8 cellular contexts compared by ENCODE assay signal in genomic region chr9:137138701-137139467, GRCh38. TPM values are rescaled to one million over a fixed set of nuclear protein-coding genes. Genes with fewer than 3 reads are reported as not detected.
DNase-seq lines count a peak whose midpoint lies in the region; ATAC-seq and TF ChIP-seq lines count a peak whose summit lies in the region.

GRIN1 (plus strand) TSS chr9:137139154; CDS start chr9:137139487, 333 bp downstream.

- no peak within 1 kb of the TSS for H3K4me3 ChIP-seq in smooth muscle cell
- no peak within 1 kb of the TSS for H3K4me3 ChIP-seq in brain microvascular endothelial cell (ENCODE audit: low read depth, low read length)

- H2AFZ ChIP-seq in smooth muscle cell (ENCODE audit: low read depth), result no peak within 1 kb of the TSS

- POLR2A ChIA-PET in activated CD4-positive, alpha-beta T cell treated with anti-CD3 and anti-CD28 coated beads, Interleukin-2, amount 10 ng/mL, durations not matched to agents 7 days and 5 days (lab: Charles Lee), result no interaction called here

- no peak within 1 kb of the TSS for H3K27ac ChIP-seq in smooth muscle cell (ENCODE audit: low read depth)
- H3K27ac ChIP-seq in brain microvascular endothelial cell, result no peak within 1 kb of the TSS

- no peaks in the 10 kb centered on the region for H3K4me1 ChIP-seq in smooth muscle cell (ENCODE audit: low read depth)

- no peaks in the 10 kb centered on the region for H3K79me2 ChIP-seq in smooth muscle cell (ENCODE audit: low read depth)

- no peak within 1 kb of the TSS for H3K4me3 Mint-ChIP-seq in activated CD4-positive, alpha-beta T cell treated with anti-CD3 and anti-CD28 coated beads, Interleukin-2, amount 10 ng/mL, durations not matched to agents 7 days and 5 days
- no peak within 1 kb of the TSS for H3K4me3 Mint-ChIP-seq in activated T-helper 1 cell treated with anti-CD3 and anti-CD28 coated beads, Interleukin-12 subunit alpha, Interleukin-12 subunit beta, Interleukin-2, Interleukin-4 antibody, amounts not matched to agents 30 ng/mL and 10 ng/mL and 1 ng/mL, durations not matched to agents 14 hours and 24 hours and 36 hours

- H3K27me3 ChIP-seq in smooth muscle cell (ENCODE audit: low read depth) (peaks cover 79% of the 10 kb centered on the region), brain microvascular endothelial cell (replicated peaks) (peaks cover 50% of the 10 kb centered on the region)

- peak; percentile 45 for DNase-seq in activated CD4-positive, alpha-beta T cell treated with anti-CD3 and anti-CD28 coated beads, Interleukin-2, amount 10 ng/mL, durations not matched to agents 7 days and 5 days
- DNase-seq in activated CD4-positive, alpha-beta T cell treated with anti-CD3 and anti-CD28 coated beads for 1 hour, result no peak
- DNase-seq in activated T-helper 1 cell treated with anti-CD3 and anti-CD28 coated beads, Interleukin-12 subunit alpha, Interleukin-12 subunit beta, Interleukin-2, Interleukin-4 antibody, amounts not matched to agents 30 ng/mL and 10 ng/mL and 1 ng/mL, durations not matched to agents 14 hours and 24 hours and 36 hours (ENCODE audit: low spot score), result peak; percentile 40
- DNase-seq in left ventricle myocardium superior (peak; percentile 68), smooth muscle cell (lab: John Stamatoyannopoulos, UW; ENCODE audit: unreplicated experiment) (peak; percentile 9), HuH-7 (ENCODE audit: low spot score) (no peak), brain microvascular endothelial cell (no peak)

- peak within 1 kb of the TSS; percentile 51 for H3K4me2 ChIP-seq in smooth muscle cell

- no peak within 1 kb of the TSS for H3K27ac Mint-ChIP-seq in activated CD4-positive, alpha-beta T cell treated with anti-CD3 and anti-CD28 coated beads, Interleukin-2, amount 10 ng/mL, durations not matched to agents 7 days and 5 days
- no peak within 1 kb of the TSS for H3K27ac Mint-ChIP-seq in activated T-helper 1 cell treated with anti-CD3 and anti-CD28 coated beads, Interleukin-12 subunit alpha, Interleukin-12 subunit beta, Interleukin-2, Interleukin-4 antibody, amounts not matched to agents 30 ng/mL and 10 ng/mL and 1 ng/mL, durations not matched to agents 14 hours and 24 hours and 36 hours

- CTCF ChIA-PET in activated CD4-positive, alpha-beta T cell treated with anti-CD3 and anti-CD28 coated beads, Interleukin-2, amount 10 ng/mL, durations not matched to agents 7 days and 5 days (lab: Charles Lee), result interaction anchor here (1.1 to 2.4 kb wide), 3 partner anchors 9 to 11 kb away, joined by 3 to 9 read pairs (median 4); no protein-coding TSS in a partner anchor

- H3K9me3 Mint-ChIP-seq in activated CD4-positive, alpha-beta T cell treated with anti-CD3 and anti-CD28 coated beads, Interleukin-2, amount 10 ng/mL, durations not matched to agents 7 days and 5 days, result no peaks in the 10 kb centered on the region
- no peaks in the 10 kb centered on the region for H3K9me3 Mint-ChIP-seq in activated T-helper 1 cell treated with anti-CD3 and anti-CD28 coated beads, Interleukin-12 subunit alpha, Interleukin-12 subunit beta, Interleukin-2, Interleukin-4 antibody, amounts not matched to agents 30 ng/mL and 10 ng/mL and 1 ng/mL, durations not matched to agents 14 hours and 24 hours and 36 hours

- H3K9me3 ChIP-seq in smooth muscle cell (replicated peaks; ENCODE audit: low read depth), result no peaks in the 10 kb centered on the region

- H3K9ac ChIP-seq in smooth muscle cell (ENCODE audit: low read depth), result no peak within 1 kb of the TSS

- peaks cover 14% of the 10 kb centered on the region for H3K4me1 Mint-ChIP-seq in activated CD4-positive, alpha-beta T cell treated with anti-CD3 and anti-CD28 coated beads, Interleukin-2, amount 10 ng/mL, durations not matched to agents 7 days and 5 days
- no peaks in the 10 kb centered on the region for H3K4me1 Mint-ChIP-seq in activated T-helper 1 cell treated with anti-CD3 and anti-CD28 coated beads, Interleukin-12 subunit alpha, Interleukin-12 subunit beta, Interleukin-2, Interleukin-4 antibody, amounts not matched to agents 30 ng/mL and 10 ng/mL and 1 ng/mL, durations not matched to agents 14 hours and 24 hours and 36 hours (ENCODE audit: low read depth)

- intact Hi-C loops in activated T-helper 1 cell treated with anti-CD3 and anti-CD28 coated beads, Interleukin-12 subunit alpha, Interleukin-12 subunit beta, Interleukin-2, Interleukin-4 antibody, amounts not matched to agents 30 ng/mL and 10 ng/mL and 1 ng/mL, durations not matched to agents 14 hours and 24 hours and 36 hours (cut with micrococcal nuclease), result loop anchor here (2.0 kb wide), 2 partner anchors 18 to 30 kb away; no protein-coding TSS in a partner anchor
- intact Hi-C loops in left ventricle myocardium superior (cut with micrococcal nuclease), result no loop called here

- 24% methylated on average over 57 of the region's 105 CpGs for WGBS in smooth muscle cell (ENCODE audit: low lambda C conversion rate)

- in situ Hi-C loops in brain microvascular endothelial cell (cut with HindIII; ENCODE audit: low pct_ligation_motif_present, low sequenced_read_pairs), result no loop called here

- ATAC-seq in left ventricle myocardium superior (peak; percentile 86), GM18519 (IDR thresholded peaks at IDR 0.05; ENCODE audit: low FRiP score, unreplicated experiment) (no peak)

- TF ChIP-seq CTCF in smooth muscle cell (IDR thresholded peaks at IDR 0.05; ENCODE audit: borderline replicate concordance, insufficient read depth, poor library complexity, severe bottlenecking) (no peak), brain microvascular endothelial cell (IDR thresholded peaks at IDR 0.05; ENCODE audit: low read depth, low read length, missing control alignments) (no peak)

- H4K20me1 ChIP-seq in smooth muscle cell (ENCODE audit: low read depth), result no peaks in the 10 kb centered on the region

- H3K36me3 Mint-ChIP-seq in activated CD4-positive, alpha-beta T cell treated with anti-CD3 and anti-CD28 coated beads, Interleukin-2, amount 10 ng/mL, durations not matched to agents 7 days and 5 days (ENCODE audit: low read depth), result no peaks in the 10 kb centered on the region
- H3K36me3 Mint-ChIP-seq in activated T-helper 1 cell treated with anti-CD3 and anti-CD28 coated beads, Interleukin-12 subunit alpha, Interleukin-12 subunit beta, Interleukin-2, Interleukin-4 antibody, amounts not matched to agents 30 ng/mL and 10 ng/mL and 1 ng/mL, durations not matched to agents 14 hours and 24 hours and 36 hours (ENCODE audit: low read depth), result no peaks in the 10 kb centered on the region

- H3F3A ChIP-seq in smooth muscle cell (ENCODE audit: low read depth), result no peaks in the 10 kb centered on the region

- H3K36me3 ChIP-seq in smooth muscle cell (ENCODE audit: low read depth) (no peaks in the 10 kb centered on the region), brain microvascular endothelial cell (replicated peaks) (no peaks in the 10 kb centered on the region)

- peaks cover 50% of the 10 kb centered on the region for H3K27me3 Mint-ChIP-seq in activated CD4-positive, alpha-beta T cell treated with anti-CD3 and anti-CD28 coated beads, Interleukin-2, amount 10 ng/mL, durations not matched to agents 7 days and 5 days
- H3K27me3 Mint-ChIP-seq in activated T-helper 1 cell treated with anti-CD3 and anti-CD28 coated beads, Interleukin-12 subunit alpha, Interleukin-12 subunit beta, Interleukin-2, Interleukin-4 antibody, amounts not matched to agents 30 ng/mL and 10 ng/mL and 1 ng/mL, durations not matched to agents 14 hours and 24 hours and 36 hours (ENCODE audit: insufficient read depth), result peaks cover 38% of the 10 kb centered on the region

RNA-seq across cellular contexts. Expression of gene GRIN1, which starts in this region (rescaled TPM):
- total RNA-seq in activated CD4-positive, alpha-beta T cell treated with anti-CD3 and anti-CD28 coated beads, Interleukin-2, amount 10 ng/mL, durations not matched to agents 7 days and 5 days, result under 1 TPM in 1 of 2 experiments, not detected in 1; 0.05 TPM
- 0.05 TPM in 2 replicates for total RNA-seq in activated T-helper 1 cell treated with anti-CD3 and anti-CD28 coated beads, Interleukin-12 subunit alpha, Interleukin-12 subunit beta, Interleukin-2, Interleukin-4 antibody, amounts not matched to agents 30 ng/mL and 10 ng/mL and 1 ng/mL, durations not matched to agents 14 hours and 24 hours and 36 hours
- total RNA-seq in left ventricle myocardium superior (not detected), smooth muscle cell (not detected in 2 replicates)
- polyA plus RNA-seq in smooth muscle cell, result 0.44 TPM in 1 of 2 replicates, not detected in the other

Comparison
In these comparisons a context has a peak if more than half of its experiments do, and no peak if none do; other contexts are left out.
1. Peak in DNase-seq in activated CD4-positive, alpha-beta T cell treated with anti-CD3 and anti-CD28 coated beads, Interleukin-2, amount 10 ng/mL, durations not matched to agents 7 days and 5 days; RNA of the gene not detected or under 1 TPM.
2. Peak in DNase-seq in activated T-helper 1 cell treated with anti-CD3 and anti-CD28 coated beads, Interleukin-12 subunit alpha, Interleukin-12 subunit beta, Interleukin-2, Interleukin-4 antibody, amounts not matched to agents 30 ng/mL and 10 ng/mL and 1 ng/mL, durations not matched to agents 14 hours and 24 hours and 36 hours; RNA of the gene not detected or under 1 TPM.
3. Peak in DNase-seq and ATAC-seq in left ventricle myocardium superior; RNA of the gene not detected or under 1 TPM.
4. Peak in DNase-seq and H3K4me2 ChIP-seq in smooth muscle cell; RNA of the gene not detected or under 1 TPM.